ENCODE assay signal across 1 cellular context in the genomic region with DNA sequence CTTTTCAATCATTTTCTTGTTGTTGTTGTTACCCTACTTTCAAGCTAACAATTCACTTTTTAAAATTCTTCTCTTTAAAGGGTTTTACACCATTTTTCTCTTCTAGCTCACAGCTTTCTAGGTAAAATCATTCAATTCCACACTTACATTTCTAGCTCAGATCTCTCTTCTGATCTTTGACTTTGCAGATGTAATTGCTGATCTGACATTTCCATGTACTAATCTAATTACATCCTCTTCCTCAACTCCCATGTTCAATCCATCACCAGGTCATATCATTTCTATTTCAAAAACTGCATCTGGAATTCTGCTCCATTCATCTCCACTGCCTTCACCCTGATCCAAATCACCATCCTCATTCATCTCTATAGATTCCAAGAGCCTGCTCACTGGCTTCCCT.
A peak's percentile ranks its signal among the peaks of the same experiment; 100 is the strongest.
TF ChIP-seq lines count a peak whose summit lies in the region.

No MANE protein-coding gene starts in this region.

TF ChIP-seq in K562, 482 proteins besides CTCF, POLR2A, EP300 and RAD21:
- TF ChIP-seq ZNF316 (IDR thresholded peaks at IDR 0.05): peak; percentile 85
- peak; percentile 51; the same call in 1 of the 2 replicates for TF ChIP-seq MAFG (tag; conservative IDR thresholded peaks at IDR 0.05)
- TF ChIP-seq PHB (CRISPR knock-in tag; IDR thresholded peaks at IDR 0.05): no peak
- peak; percentile 65; the same call in 1 of the 2 replicates for TF ChIP-seq C11orf30 (IDR thresholded peaks at IDR 0.05; ENCODE audit: low read depth)
- TF ChIP-seq, protein P1, sequence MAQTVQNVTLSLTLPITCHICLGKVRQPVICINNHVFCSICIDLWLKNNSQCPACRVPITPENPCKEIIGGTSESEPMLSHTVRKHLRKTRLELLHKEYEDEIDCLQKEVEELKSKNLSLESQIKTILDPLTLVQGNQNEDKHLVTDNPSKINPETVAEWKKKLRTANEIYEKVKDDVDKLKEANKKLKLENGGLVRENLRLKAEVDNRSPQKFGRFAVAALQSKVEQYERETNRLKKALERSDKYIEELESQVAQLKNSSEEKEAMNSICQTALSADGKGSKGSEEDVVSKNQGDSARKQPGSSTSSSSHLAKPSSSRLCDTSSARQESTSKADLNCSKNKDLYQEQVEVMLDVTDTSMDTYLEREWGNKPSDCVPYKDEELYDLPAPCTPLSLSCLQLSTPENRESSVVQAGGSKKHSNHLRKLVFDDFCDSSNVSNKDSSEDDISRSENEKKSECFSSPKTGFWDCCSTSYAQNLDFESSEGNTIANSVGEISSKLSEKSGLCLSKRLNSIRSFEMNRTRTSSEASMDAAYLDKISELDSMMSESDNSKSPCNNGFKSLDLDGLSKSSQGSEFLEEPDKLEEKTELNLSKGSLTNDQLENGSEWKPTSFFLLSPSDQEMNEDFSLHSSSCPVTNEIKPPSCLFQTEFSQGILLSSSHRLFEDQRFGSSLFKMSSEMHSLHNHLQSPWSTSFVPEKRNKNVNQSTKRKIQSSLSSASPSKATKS (CRISPR knock-in tag; IDR thresholded peaks at IDR 0.05): no peak
- TF ChIP-seq NCOR1 (IDR thresholded peaks at IDR 0.05): no peak
- no peak for TF ChIP-seq TGIF2 (CRISPR knock-in tag; IDR thresholded peaks at IDR 0.05)
- TF ChIP-seq MAFF (IDR thresholded peaks at IDR 0.05; ENCODE audit: low read length): 0 out of 2 replicates have a peak, but pooled peaks have one; percentile 21
